16 cellular contexts compared by ENCODE assay signal in genomic region chr4:174010547-174010946, GRCh38.
DNase-seq lines count a peak whose midpoint lies in the region; ATAC-seq and TF ChIP-seq lines count a peak whose summit lies in the region.
"Had no signal": no experiment of that assay in that cellular context is flagged by ENCODE, and none has a peak within 500 bp of the region (broad histone marks: within the 10 kb centered on the region; RNA-seq: fewer than 3 reads in every experiment).

No MANE protein-coding gene starts in this region.

- H3K4me3 ChIP-seq in ACC112 (ENCODE audit: low read depth, low read length): no peak overlapping the region
- H3K4me3 ChIP-seq in BE2C (ENCODE audit: low read depth, low read length): no peak overlapping the region
- H3K4me3 ChIP-seq in hepatocyte: no peak overlapping the region
- H3K4me3 ChIP-seq: BLaER1 treated with 17β-estradiol and CSF1 and Interleukin-3, amounts not matched to agents 10 nM and 100 nM; GM23338 had no signal

- H3K9me2 ChIP-seq in hepatocyte (replicated peaks; ENCODE audit: insufficient read depth): no peaks in the 10 kb centered on the region

- H4K20me1 ChIP-seq in hepatocyte (ENCODE audit: insufficient read depth, poor library complexity, severe bottlenecking): no peaks in the 10 kb centered on the region
- H4K20me1 ChIP-seq: BLaER1 treated with 17β-estradiol and CSF1 and Interleukin-3, amounts not matched to agents 10 nM and 100 nM had no signal

- DNase-seq in BE2C: peak; percentile 28
- peak; percentile 63 for DNase-seq in SK-N-DZ (ENCODE audit: low spot score)
- no peak for DNase-seq in hepatocyte (ENCODE audit: low spot score)
- DNase-seq in activated CD4-positive, alpha-beta T cell treated with anti-CD3 and anti-CD28 coated beads, Interleukin-2, amount 50 U/mL, for 48 hours: no peak
- DNase-seq in GF-D8 (lab: John Stamatoyannopoulos, UW): no peak
- DNase-seq: CD4-positive, alpha-beta T cell; CD8-positive, alpha-beta memory T cell; DMS53; DMS79 treated with DMSO at 0.1 percent for 48 hours; H9 had no signal

- no peak overlapping the region for H3K4me2 ChIP-seq in hepatocyte
- H3K4me2 ChIP-seq: BLaER1 treated with 17β-estradiol and CSF1 and Interleukin-3, amounts not matched to agents 10 nM and 100 nM; GM23338 had no signal

- H3K4me1 ChIP-seq in ACC112 (ENCODE audit: control insufficient read depth, insufficient read depth, low read length, unreplicated experiment) (peaks cover 3% of the 10 kb centered on the region), BE2C (peaks cover 44% of the 10 kb centered on the region), hepatocyte (ENCODE audit: insufficient read depth) (peaks cover 11% of the 10 kb centered on the region)
- H3K4me1 ChIP-seq: BLaER1 treated with 17β-estradiol and CSF1 and Interleukin-3, amounts not matched to agents 10 nM and 100 nM had no signal

- H3K27ac ChIP-seq in ACC112 (ENCODE audit: low read depth, low read length) (no peak overlapping the region), hepatocyte (peak overlapping the region; percentile 64)
- H3K27ac ChIP-seq: BLaER1 treated with 17β-estradiol and CSF1 and Interleukin-3, amounts not matched to agents 10 nM and 100 nM had no signal

- no peak for ATAC-seq in HG03097 (IDR thresholded peaks at IDR 0.05; ENCODE audit: low FRiP score, unreplicated experiment)
- ATAC-seq in GM19463 (IDR thresholded peaks at IDR 0.05; ENCODE audit: unreplicated experiment): no peak
- ATAC-seq: GM23338, HCT116 had no signal

- TF ChIP-seq CTCF in BE2C (IDR thresholded peaks at IDR 0.05; ENCODE audit: low read depth, low read length) (no peak), hepatocyte (IDR thresholded peaks at IDR 0.05; ENCODE audit: poor library complexity) (no peak)

- WGBS in hepatocyte (ENCODE audit: low lambda C conversion rate, missing lambda C conversion rate): 73% methylated on average over 3 of the region's 3 CpGs

- H2AFZ ChIP-seq in ACC112 (ENCODE audit: low read length, unreplicated experiment) (peak overlapping the region; percentile 43), hepatocyte (no peak overlapping the region)
- H2AFZ ChIP-seq: GM23338 had no signal

- H3K79me2 ChIP-seq in ACC112 (ENCODE audit: control insufficient read depth, insufficient read depth, low read length, unreplicated experiment): no peaks in the 10 kb centered on the region
- no peaks in the 10 kb centered on the region for H3K79me2 ChIP-seq in hepatocyte

- H3K36me3 ChIP-seq in ACC112 (ENCODE audit: insufficient read depth, low read length) (no peaks in the 10 kb centered on the region), BE2C (no peaks in the 10 kb centered on the region), hepatocyte (replicated peaks; ENCODE audit: insufficient read depth, low read depth) (no peaks in the 10 kb centered on the region)
- H3K36me3 ChIP-seq: BLaER1 treated with 17β-estradiol and CSF1 and Interleukin-3, amounts not matched to agents 10 nM and 100 nM had no signal

- H3K27me3 ChIP-seq in ACC112 (ENCODE audit: insufficient read depth, low read length): no peaks in the 10 kb centered on the region
- no peaks in the 10 kb centered on the region for H3K27me3 ChIP-seq in BE2C
- no peaks in the 10 kb centered on the region for H3K27me3 ChIP-seq in hepatocyte
- H3K27me3 ChIP-seq: BLaER1 treated with 17β-estradiol and CSF1 and Interleukin-3, amounts not matched to agents 10 nM and 100 nM had no signal

- H3K9me3 ChIP-seq in BE2C (no peaks in the 10 kb centered on the region), hepatocyte (ENCODE audit: low read depth) (no peaks in the 10 kb centered on the region)
- H3K9me3 ChIP-seq: BLaER1 treated with 17β-estradiol and CSF1 and Interleukin-3, amounts not matched to agents 10 nM and 100 nM had no signal

Comparison
In these comparisons a context has a peak if more than half of its experiments do, and no peak if none do; other contexts are left out.
1. DNase-seq: peak in BE2C (single experiment) and SK-N-DZ (single experiment); none in hepatocyte (single experiment), activated CD4-positive, alpha-beta T cell treated with anti-CD3 and anti-CD28 coated beads, Interleukin-2, amount 50 U/mL, for 48 hours (0 of 2) and GF-D8 (single experiment).